Comparison of ENCODE assay signal across 8 cellular contexts in genomic region chr3:57597973-57598351, GRCh38. TPM values are rescaled to one million over a fixed set of nuclear protein-coding genes. Genes with fewer than 3 reads are reported as not detected.
DNase-seq lines count a peak whose midpoint lies in the region; ATAC-seq and TF ChIP-seq lines count a peak whose summit lies in the region.

No MANE protein-coding gene starts in this region.

- peak in 1 of 2 donors; percentile 5 for ATAC-seq in activated naive CD4-positive, alpha-beta T cell treated with anti-CD3 and anti-CD28 coated beads, Interleukin-2, amount 50 U/mL, for 72 hours
- ATAC-seq in GM21390 (IDR thresholded peaks at IDR 0.05; ENCODE audit: unreplicated experiment) = no peak

- H3K9me3 ChIP-seq in A673 (ENCODE audit: low read depth, low read length, poor library complexity, severe bottlenecking) (no peaks in the 10 kb centered on the region), thymus (ENCODE audit: control insufficient read depth) (no peaks in the 10 kb centered on the region)

- no peaks in the 10 kb centered on the region for H3K9me3 Mint-ChIP-seq in activated naive CD4-positive, alpha-beta T cell treated with anti-CD3 and anti-CD28 coated beads, Interleukin-2, amount 50 U/mL, for 72 hours

- peak overlapping the region; percentile 79 for H3K27ac ChIP-seq in A673 (ENCODE audit: low read depth, low read length, poor library complexity, severe bottlenecking)
- H3K27ac ChIP-seq in HL-60 (replicated peaks) = peak overlapping the region; percentile 80
- H3K27ac ChIP-seq in thymus (ENCODE audit: low read depth) = peak overlapping the region; percentile 97

- 1% methylated on average over 12 of the region's 12 CpGs for WGBS in thymus

- H3K4me3 ChIP-seq in A673 (ENCODE audit: low read depth, low read length, poor library complexity, severe bottlenecking) (peak overlapping the region; percentile 83), HL-60 (replicated peaks; ENCODE audit: insufficient read depth, low read length) (peak overlapping the region; percentile 60), thymus (ENCODE audit: low read length) (peak overlapping the region; percentile 85)

- CTCF ChIA-PET in A673 (lab: Charles Lee) = no interaction called here

- peaks cover 31 to 58% of the 10 kb centered on the region in 2 donors for H3K36me3 Mint-ChIP-seq in activated naive CD4-positive, alpha-beta T cell treated with anti-CD3 and anti-CD28 coated beads, Interleukin-2, amount 50 U/mL, for 72 hours

- POLR2A ChIA-PET in A673 (lab: Charles Lee; ENCODE audit: low non-redundant PET) = no interaction called here

- DNase-seq in A673 (ENCODE audit: low spot score) (no peak), HL-60 (ENCODE audit: low read depth in 1 of 2, low spot score in 1 of 2) (no peak), kidney glomerular epithelial cell (lab: John Stamatoyannopoulos, UW) (peak; percentile 71), DMS79 (lab: John Stamatoyannopoulos, UW) (no peak), ureter (ENCODE audit: low spot score) (no peak)
- no peak for DNase-seq in activated naive CD4-positive, alpha-beta T cell treated with anti-CD3 and anti-CD28 coated beads, Interleukin-2, amount 50 U/mL, for 72 hours (ENCODE audit: low spot score in 2 of 2)

- H3K36me3 ChIP-seq in A673 (ENCODE audit: insufficient read depth, low read length, poor library complexity, severe bottlenecking) (no peaks in the 10 kb centered on the region), thymus (ENCODE audit: control insufficient read depth, insufficient read depth) (no peaks in the 10 kb centered on the region)

- intact Hi-C loops in A673 (cut with micrococcal nuclease; ENCODE audit: unreplicated experiment) = no loop called here

- TF ChIP-seq CTCF in A673 (conservative IDR thresholded peaks at IDR 0.05; ENCODE audit: low read depth, low read length) = no peak
- no peak for TF ChIP-seq CTCF in HL-60 (IDR thresholded peaks at IDR 0.05; ENCODE audit: insufficient read depth, low read length)

- H3K27me3 ChIP-seq in A673 (replicated peaks; ENCODE audit: insufficient read depth, low read depth, low read length, poor library complexity) (no peaks in the 10 kb centered on the region), HL-60 (ENCODE audit: insufficient read depth, poor library complexity, severe bottlenecking) (no peaks in the 10 kb centered on the region), thymus (ENCODE audit: control insufficient read depth, insufficient read depth) (no peaks in the 10 kb centered on the region)

- H3K27ac Mint-ChIP-seq in activated naive CD4-positive, alpha-beta T cell treated with anti-CD3 and anti-CD28 coated beads, Interleukin-2, amount 50 U/mL, for 72 hours = peak overlapping the region; percentile 99

- BruUV-seq in A673 (replicated peaks; lab: Mats Ljungman, UMichigan) = TSS peak; percentile 83

- no peaks in the 10 kb centered on the region for H3K4me1 ChIP-seq in A673 (ENCODE audit: insufficient read depth, low read length, poor library complexity, severe bottlenecking)
- H3K4me1 ChIP-seq in thymus (ENCODE audit: control insufficient read depth, insufficient read depth, low read length) = peaks cover 9% of the 10 kb centered on the region

RNA-seq across cellular contexts. Expression of gene ARF4, which starts 0.8 kb away (rescaled TPM):
- total RNA-seq in A673 (2021) = 70.8 and 82.2 TPM in 2 replicates
- 10 to 100 TPM; 51.7 to 75.5 TPM for total RNA-seq in activated naive CD4-positive, alpha-beta T cell treated with anti-CD3 and anti-CD28 coated beads, Interleukin-2, amount 50 U/mL, for 72 hours
- polyA plus RNA-seq in thymus = 152 TPM
- total RNA-seq in ureter = 130 TPM

RNA-seq across cellular contexts. Expression of gene PDE12, which starts 41.9 kb away (rescaled TPM):
- total RNA-seq in A673 (2021) (12.2 and 15.3 TPM in 2 replicates), ureter (28.6 TPM)
- total RNA-seq in activated naive CD4-positive, alpha-beta T cell treated with anti-CD3 and anti-CD28 coated beads, Interleukin-2, amount 50 U/mL, for 72 hours = 10 to 100 TPM; 19.0 to 28.7 TPM
- polyA plus RNA-seq in thymus = 5.7 TPM

RNA-seq across cellular contexts. Expression of gene DNAH12, which starts 53.8 kb away (rescaled TPM):
- total RNA-seq in A673 (2021) = not detected in 2 replicates
- under 1 TPM; 0.04 to 0.05 TPM for total RNA-seq in activated naive CD4-positive, alpha-beta T cell treated with anti-CD3 and anti-CD28 coated beads, Interleukin-2, amount 50 U/mL, for 72 hours
- 1.2 TPM for polyA plus RNA-seq in thymus
- total RNA-seq in ureter = 0.70 TPM
